ENCODE assay signal across 8 cellular contexts in the genomic region with DNA sequence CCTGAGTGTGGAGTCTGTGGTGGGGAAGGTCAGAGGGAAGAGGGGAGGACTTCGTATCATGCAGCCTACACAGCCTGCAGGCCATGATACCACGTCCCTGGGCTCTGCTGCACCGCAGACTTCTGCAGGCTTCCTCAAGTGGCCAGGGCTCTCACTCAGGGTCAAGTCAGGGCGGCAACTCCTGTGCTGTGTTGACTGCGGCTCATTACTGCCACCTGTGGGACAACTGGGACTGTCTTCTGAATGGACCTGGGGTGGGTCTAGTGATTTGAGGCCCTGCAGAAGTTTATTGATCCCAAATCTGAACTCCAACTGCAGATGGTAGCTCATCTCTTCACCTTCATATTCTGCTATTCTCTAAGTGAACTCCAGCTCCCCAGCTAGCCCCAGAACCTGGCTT.
DNase-seq lines count a peak whose midpoint lies in the region; ATAC-seq and TF ChIP-seq lines count a peak whose summit lies in the region.

No MANE protein-coding gene starts in this region.

- H3K27me3 ChIP-seq in endodermal cell (ENCODE audit: control insufficient read depth, insufficient read depth, low read length, poor library complexity, severe bottlenecking) = no peaks in the 10 kb centered on the region

- 78% methylated on average over 5 of the region's 5 CpGs; no CpG with 5 or more reads in 1 of the 2 experiments for WGBS in endodermal cell (ENCODE audit: insufficient coverage in 1 of 2, insufficient read length in 1 of 2), 2 experiments

- peaks cover 38% of the 10 kb centered on the region for H3K36me3 Mint-ChIP-seq in endodermal cell (ENCODE audit: low read depth)
- peaks cover 10% of the 10 kb centered on the region for H3K36me3 Mint-ChIP-seq in progenitor cell of endocrine pancreas (ENCODE audit: insufficient read depth)

- H3K4me3 Mint-ChIP-seq in endodermal cell = no peak overlapping the region
- H3K4me3 Mint-ChIP-seq in progenitor cell of endocrine pancreas (ENCODE audit: low read depth) = no peak overlapping the region

- no peaks in the 10 kb centered on the region for H3K4me1 ChIP-seq in endodermal cell (ENCODE audit: control insufficient read depth, insufficient read depth, low read length)

- H3K9me3 ChIP-seq in endodermal cell (ENCODE audit: control insufficient read depth, low read length) = peaks cover 6% of the 10 kb centered on the region

- H3K27me3 Mint-ChIP-seq in endodermal cell (ENCODE audit: insufficient read depth) (no peaks in the 10 kb centered on the region), progenitor cell of endocrine pancreas (no peaks in the 10 kb centered on the region)

- TF ChIP-seq CTCF in endodermal cell (conservative IDR thresholded peaks at IDR 0.05) (peak; percentile 75), progenitor cell of endocrine pancreas (IDR thresholded peaks at IDR 0.05; ENCODE audit: unreplicated experiment) (peak; percentile 43)

- H3K4me1 Mint-ChIP-seq in endodermal cell = peaks cover 3% of the 10 kb centered on the region
- H3K4me1 Mint-ChIP-seq in progenitor cell of endocrine pancreas (ENCODE audit: low read depth) = no peaks in the 10 kb centered on the region

- ATAC-seq in GM18868 (IDR thresholded peaks at IDR 0.05; ENCODE audit: unreplicated experiment) (peak; percentile 75), HG03175 (IDR thresholded peaks at IDR 0.05; ENCODE audit: unreplicated experiment) (peak; percentile 94)

- H3K27ac ChIP-seq in endodermal cell (ENCODE audit: low read depth, low read length) = no peak overlapping the region

- H3K9me3 Mint-ChIP-seq in endodermal cell (peaks cover 5% of the 10 kb centered on the region), progenitor cell of endocrine pancreas (ENCODE audit: low read depth) (peaks cover 3% of the 10 kb centered on the region)

- H3K27ac Mint-ChIP-seq in endodermal cell (no peak overlapping the region), progenitor cell of endocrine pancreas (no peak overlapping the region)

- H3K9ac ChIP-seq in endodermal cell (ENCODE audit: extremely low read depth, low read length, poor library complexity, severe bottlenecking) = no peak overlapping the region

- peak; percentile 23 for DNase-seq in AG08395 (ENCODE audit: low spot score)
- peak; percentile 30 for DNase-seq in SK-N-DZ (ENCODE audit: low spot score)
- DNase-seq in endodermal cell = peak; percentile 92
- DNase-seq in progenitor cell of endocrine pancreas (ENCODE audit: low spot score, unreplicated experiment) = no peak
- DNase-seq in NCI-H345 (lab: John Stamatoyannopoulos, UW) = no peak
- DNase-seq in NCI-H1048 (lab: John Stamatoyannopoulos, UW) = no peak

- H3K4me3 ChIP-seq in endodermal cell (ENCODE audit: low read length) = no peak overlapping the region

- H3K36me3 ChIP-seq in endodermal cell (ENCODE audit: control insufficient read depth, insufficient read depth, low read length) = no peaks in the 10 kb centered on the region

Comparison
In these comparisons a context has a peak if more than half of its experiments do, and no peak if none do; other contexts are left out.
1. DNase-seq: peak in AG08395 (single experiment), SK-N-DZ (single experiment) and endodermal cell (single experiment); none in progenitor cell of endocrine pancreas (single experiment), NCI-H345 (single experiment) and NCI-H1048 (single experiment).